In genomic region chr2:12852135-12852534, GRCh38 we compare ENCODE assay signal across 1 cellular context.
A peak's percentile ranks its signal among the peaks of the same experiment; 100 is the strongest.
TF ChIP-seq lines count a peak whose summit lies in the region.

No MANE protein-coding gene starts in this region.

TF ChIP-seq in K562, 482 proteins besides CTCF, POLR2A, EP300 and RAD21 (continued from another document):
- no peak for TF ChIP-seq ZNF395 (CRISPR knock-in tag; IDR thresholded peaks at IDR 0.05)
- no peak for TF ChIP-seq BDP1 (IDR thresholded peaks at IDR 0.05; ENCODE audit: insufficient read depth, insufficient read length)
- TF ChIP-seq TRIM24 (IDR thresholded peaks at IDR 0.05) = peak; percentile 52 to 82; a peak in 3 of 4 replicates
- TF ChIP-seq ZBTB9 (CRISPR knock-in tag; IDR thresholded peaks at IDR 0.05) = no peak
- TF ChIP-seq RFX5 (IDR thresholded peaks at IDR 0.05; ENCODE audit: low read depth, low read length) = no peak
- TF ChIP-seq NFATC3 (IDR thresholded peaks at IDR 0.05) = no peak
- no peak for TF ChIP-seq ZNF592 (IDR thresholded peaks at IDR 0.05)
- 0 out of 2 replicates have a peak, but pooled peaks have one; percentile 34 for TF ChIP-seq CHAMP1 (IDR thresholded peaks at IDR 0.05)
- TF ChIP-seq ZNF551 (CRISPR knock-in tag; IDR thresholded peaks at IDR 0.05) = no peak
- TF ChIP-seq ZNF583 (CRISPR knock-in tag; IDR thresholded peaks at IDR 0.05) = no peak
- no peak for TF ChIP-seq RAD51 (IDR thresholded peaks at IDR 0.05; ENCODE audit: borderline replicate concordance, low read depth)
- peak; percentile 71 for TF ChIP-seq CBFA2T2 (conservative IDR thresholded peaks at IDR 0.05)
TF ChIP-seq in K562: peak in this region for 46.
